ENCODE assay signal across 1 cellular context in genomic region chr11:46207270-46207669, GRCh38.
TF ChIP-seq lines count a peak whose summit lies in the region.

No MANE protein-coding gene starts in this region.

TF ChIP-seq in GM23338, 12 proteins besides CTCF, POLR2A, EP300 and RAD21 (continued from another document):
- TF ChIP-seq NANOG (IDR thresholded peaks at IDR 0.05; ENCODE audit: borderline replicate concordance): no peak
- no peak for TF ChIP-seq ZNF114 (CRISPR knock-in tag; IDR thresholded peaks at IDR 0.05)
- TF ChIP-seq POLR2AphosphoS5 (IDR thresholded peaks at IDR 0.05; ENCODE audit: low read depth): no peak
- no peak for TF ChIP-seq ZNF462 (CRISPR knock-in tag; IDR thresholded peaks at IDR 0.05)
- no peak for TF ChIP-seq ZNF331 (CRISPR knock-in tag; IDR thresholded peaks at IDR 0.05; ENCODE audit: low read depth)
